1 cellular context compared by ENCODE assay signal in genomic region chr22:24466831-24467249, GRCh38.
TF ChIP-seq lines count a peak whose summit lies in the region.

No MANE protein-coding gene starts in this region.

TF ChIP-seq in H1, 55 proteins besides CTCF, POLR2A, EP300 and RAD21:
- TF ChIP-seq NANOG (IDR thresholded peaks at IDR 0.05; ENCODE audit: insufficient read depth, low read depth, low read length, poor library complexity, severe bottlenecking) (no peak), BACH1 (IDR thresholded peaks at IDR 0.05; ENCODE audit: low read length) (no peak), POLR2AphosphoS5 (IDR thresholded peaks at IDR 0.05; ENCODE audit: low read depth, low read length) (no peak), NRF1 (IDR thresholded peaks at IDR 0.05; ENCODE audit: low read depth, low read length) (no peak)
TF ChIP-seq in H1: peak in this region for 0.
